ENCODE assay signal across 18 cellular contexts in genomic region chr7:5621776-5622175, GRCh38. TPM values are rescaled to one million over a fixed set of nuclear protein-coding genes. Genes with fewer than 3 reads are reported as not detected.
A peak's percentile ranks its signal among the peaks of the same experiment; 100 is the strongest.
DNase-seq lines count a peak whose midpoint lies in the region; ATAC-seq, FAIRE-seq and TF ChIP-seq lines count a peak whose summit lies in the region.
"Had no signal": no experiment of that assay in that cellular context is flagged by ENCODE, and none has a peak within 500 bp of the region (broad histone marks: within the 10 kb centered on the region; RNA-seq: fewer than 3 reads in every experiment).

No MANE protein-coding gene starts in this region.

- H3K9me3 Mint-ChIP-seq in activated naive CD4-positive, alpha-beta T cell treated with anti-CD3 and anti-CD28 coated beads, Interleukin-2, amount 50 U/mL, for 72 hours = no peaks in the 10 kb centered on the region
- H3K9me3 Mint-ChIP-seq: CD14-positive monocyte; CD8-positive, alpha-beta T cell had no signal

- peak overlapping the region; percentile 72 for H2BK120ac ChIP-seq in neuronal stem cell (ENCODE audit: low read depth, low read length)

- in situ Hi-C loops in HepG2 (cut with HindIII; ENCODE audit: extremely low pct_ligation_motif_present, low pct_unique_long_range_greater_than_20kb) = no loop called here

- H3K79me2 ChIP-seq in HepG2 (ENCODE audit: insufficient read depth, low read length) = no peaks in the 10 kb centered on the region

- H4K91ac ChIP-seq in neuronal stem cell (ENCODE audit: low read depth, low read length, poor library complexity) = no peak overlapping the region

- peak overlapping the region; percentile 93 for H3K4ac ChIP-seq in neuronal stem cell (ENCODE audit: low read length)

- H3K4me1 ChIP-seq in HepG2 (ENCODE audit: insufficient read depth, low read length) (no peaks in the 10 kb centered on the region), right lobe of liver (no peaks in the 10 kb centered on the region), SJCRH30 (peaks cover 58% of the 10 kb centered on the region), neuronal stem cell (ENCODE audit: control insufficient read depth in 2 of 2, insufficient read depth in 1 of 2, low read depth in 1 of 2, low read length in 2 of 2) (peaks cover 8 to 15% of the 10 kb centered on the region in 2 donors)
- H3K4me1 ChIP-seq: HAP-1 had no signal

- TF ChIP-seq RAD21 in HepG2 (CRISPR knock-in tag; IDR thresholded peaks at IDR 0.05) = no peak

- H3K27ac Mint-ChIP-seq in activated naive CD4-positive, alpha-beta T cell treated with anti-CD3 and anti-CD28 coated beads, Interleukin-2, amount 50 U/mL, for 72 hours = peak overlapping the region in 1 of 2 donors; percentile 48
- H3K27ac Mint-ChIP-seq: CD14-positive monocyte; CD8-positive, alpha-beta T cell had no signal

- intact Hi-C loops in HepG2 (cut with micrococcal nuclease; ENCODE audit: unreplicated experiment) = no loop called here
- intact Hi-C loops in right lobe of liver (cut with DNase I) = no loop called here

- no peak overlapping the region for H2BK12ac ChIP-seq in neuronal stem cell (ENCODE audit: low read length)

- no peak for TF ChIP-seq POLR2A in HepG2 (IDR thresholded peaks at IDR 0.05; ENCODE audit: insufficient read depth in 1 of 2, low read depth in 2 of 2, low read length in 2 of 2)
- no peak for TF ChIP-seq POLR2A in right lobe of liver (IDR thresholded peaks at IDR 0.05)

- H3K9me3 ChIP-seq in HepG2 (ENCODE audit: low read length) (no peaks in the 10 kb centered on the region), right lobe of liver (no peaks in the 10 kb centered on the region), SJCRH30 (replicated peaks) (no peaks in the 10 kb centered on the region), neuronal stem cell (replicated peaks in 1 of 2; ENCODE audit: control insufficient read depth in 2 of 2, insufficient read depth in 1 of 2, low read depth in 1 of 2, low read length in 2 of 2) (no peaks in the 10 kb centered on the region)
- H3K9me3 ChIP-seq: BLaER1, HAP-1 had no signal

- H4K8ac ChIP-seq in neuronal stem cell (ENCODE audit: low read depth, low read length) = no peak overlapping the region

- H3K27me3 ChIP-seq in HepG2 (ENCODE audit: control insufficient read depth in 1 of 2, insufficient read depth in 2 of 2, low read length in 2 of 2) (no peaks in the 10 kb centered on the region), right lobe of liver (no peaks in the 10 kb centered on the region), SJCRH30 (no peaks in the 10 kb centered on the region), neuronal stem cell (ENCODE audit: control insufficient read depth in 3 of 3, insufficient read depth in 3 of 3, low read depth in 1 of 3, low read length in 3 of 3) (no peaks in the 10 kb centered on the region)
- H3K27me3 ChIP-seq: BLaER1 had no signal

- H3K79me1 ChIP-seq in neuronal stem cell (ENCODE audit: low read depth, low read length) = peaks cover 2% of the 10 kb centered on the region

- H4K20me1 ChIP-seq in HepG2 (ENCODE audit: insufficient read depth, low read length) = no peaks in the 10 kb centered on the region

- peaks cover 14 to 42% of the 10 kb centered on the region in 2 experiments; a peak in 4 of 5 replicates for H3K36me3 ChIP-seq in HepG2 (replicated peaks in 1 of 2; ENCODE audit: control insufficient read depth in 1 of 2, insufficient read depth in 2 of 2, low read length in 2 of 2)
- peaks cover 0 to 12% (median 4%) of the 10 kb centered on the region in 4 donors for H3K36me3 ChIP-seq in right lobe of liver
- H3K36me3 ChIP-seq in SJCRH30 = peaks cover 11% of the 10 kb centered on the region
- peaks cover 31 to 64% of the 10 kb centered on the region in 2 donors for H3K36me3 ChIP-seq in neuronal stem cell (replicated peaks in 1 of 2; ENCODE audit: control insufficient read depth in 2 of 2, insufficient read depth in 2 of 2, low read length in 2 of 2)

- 93% methylated on average over 6 of the region's 8 CpGs for WGBS in HepG2 (ENCODE audit: low lambda C conversion rate)
- 95% methylated on average over 3 of the region's 8 CpGs for WGBS in right lobe of liver (ENCODE audit: insufficient coverage, low coverage, low lambda C conversion rate, missing lambda C conversion rate)
- WGBS in neuronal stem cell (ENCODE audit: extremely low coverage in 2 of 2, insufficient read length in 2 of 2, insufficient replicate concordance in 1 of 2), 2 donors = no CpG with 5 or more reads among the region's 8 CpGs

- no peak for TF ChIP-seq CTCF in HepG2 (CRISPR knock-in tag; IDR thresholded peaks at IDR 0.05)
- TF ChIP-seq CTCF in right lobe of liver (IDR thresholded peaks at IDR 0.05) = no peak

- no peak overlapping the region for H2BK15ac ChIP-seq in neuronal stem cell (ENCODE audit: low read length)

- ATAC-seq in HepG2 (no peak), right lobe of liver (no peak)
- no peak for ATAC-seq in activated naive CD4-positive, alpha-beta T cell treated with anti-CD3 and anti-CD28 coated beads, Interleukin-2, amount 50 U/mL, for 72 hours
- ATAC-seq: CD8-positive, alpha-beta T cell had no signal

- peak overlapping the region; percentile 90 for H2AK5ac ChIP-seq in neuronal stem cell (ENCODE audit: low read depth, low read length)

- no peaks in the 10 kb centered on the region for H3K36me3 Mint-ChIP-seq in activated naive CD4-positive, alpha-beta T cell treated with anti-CD3 and anti-CD28 coated beads, Interleukin-2, amount 50 U/mL, for 72 hours

- POLR2A ChIA-PET in HepG2 (lab: Yijun Ruan, JAX) = no interaction called here

- H3K4me2 ChIP-seq in HepG2 (ENCODE audit: low read depth, low read length) (no peak overlapping the region), neuronal stem cell (ENCODE audit: insufficient read depth, low read length, poor library complexity, severe bottlenecking) (no peak overlapping the region)
- H3K4me2 ChIP-seq: BLaER1 had no signal

- peak overlapping the region; percentile 38 for H3K14ac ChIP-seq in neuronal stem cell (ENCODE audit: low read length)

- H3K4me3 ChIP-seq in HepG2 (replicated peaks in 1 of 3; ENCODE audit: insufficient read depth in 1 of 3, low read depth in 2 of 3, low read length in 3 of 3) (no peak overlapping the region), right lobe of liver (no peak overlapping the region), SJCRH30 (no peak overlapping the region), neuronal stem cell (ENCODE audit: low read length in 2 of 2) (no peak overlapping the region)
- H3K4me3 ChIP-seq: BLaER1, HAP-1 had no signal

- no peak overlapping the region for H3K27ac ChIP-seq in HepG2 (ENCODE audit: extremely low read length, insufficient read depth, low read length)
- no peak overlapping the region for H3K27ac ChIP-seq in right lobe of liver
- peak overlapping the region; percentile 98 for H3K27ac ChIP-seq in SJCRH30
- H3K27ac ChIP-seq in neuronal stem cell (replicated peaks; ENCODE audit: low read length) = no peak overlapping the region
- H3K27ac ChIP-seq: BLaER1 had no signal

- no peak overlapping the region for H2AFZ ChIP-seq in HepG2 (ENCODE audit: low read length)
- no peak overlapping the region for H2AFZ ChIP-seq in neuronal stem cell (ENCODE audit: low read length)

- H3K23ac ChIP-seq in neuronal stem cell (ENCODE audit: low read depth, low read length, poor library complexity) = peak overlapping the region; percentile 73

- peak overlapping the region; percentile 90 for H3K18ac ChIP-seq in neuronal stem cell (ENCODE audit: low read length)

- peak overlapping the region; percentile 66 for H2BK5ac ChIP-seq in neuronal stem cell (ENCODE audit: low read length)

- FAIRE-seq in HepG2 (lab: Jason Lieb, UNC) = no peak
- FAIRE-seq: G401.6, GM12891, GM19239, H1 had no signal

- BruUV-seq in HepG2 (replicated peaks; lab: Mats Ljungman, UMichigan) = no TSS peak

- TF ChIP-seq EP300 in HepG2 (IDR thresholded peaks at IDR 0.05; ENCODE audit: low read depth in 2 of 2, low read length in 2 of 2) (no peak), HepG2 (CRISPR knock-in tag; IDR thresholded peaks at IDR 0.05; ENCODE audit: borderline replicate concordance) (no peak)

- no peak for DNase-seq in HepG2 (ENCODE audit: low spot score)
- no peak for DNase-seq in right lobe of liver
- no peak for DNase-seq in SJCRH30
- DNase-seq in neuronal stem cell (ENCODE audit: low spot score) = no peak
- DNase-seq in stimulated activated CD4-positive, alpha-beta T cell treated with anti-CD3 and anti-CD28 coated beads, Interleukin-1b, Interleukin-23, amount 100 ng/mL, for 48 hours = no peak
- no peak for DNase-seq in SIG-M5 treated with dmso at 0.1 percent for 504 hours (lab: John Stamatoyannopoulos, UW; ENCODE audit: unreplicated experiment)
- no peak for DNase-seq in activated naive CD4-positive, alpha-beta T cell treated with anti-CD3 and anti-CD28 coated beads, Interleukin-2, amount 50 U/mL, for 72 hours (ENCODE audit: low spot score in 2 of 2)
- DNase-seq: 8988T; Calu3; CD8-positive, alpha-beta T cell; DMS 273 treated with DMSO at 0.1 percent for 48 hours had no signal

- CTCF ChIA-PET in HepG2 (lab: Yijun Ruan, JAX; ENCODE audit: low intra/inter-chr PET ratio, low total read pairs) = no interaction called here

- H3K9ac ChIP-seq in HepG2 (ENCODE audit: insufficient read depth, low read depth, low read length) = no peak overlapping the region
- no peak overlapping the region for H3K9ac ChIP-seq in neuronal stem cell (ENCODE audit: low read depth, low read length, poor library complexity)
- H3K9ac ChIP-seq: BLaER1 had no signal

RNA-seq across cellular contexts. Expression of gene FSCN1, which starts 29.2 kb away (rescaled TPM):
- 35.5 and 44.0 TPM in 2 replicates for total RNA-seq in HepG2 (2016; rRNA removed; fragmentation: Illumina TruSeq; extraction: Trizol)
- 6.4 and 7.4 TPM in 2 replicates for total RNA-seq in HepG2 (2016; cell fraction: cytosol; rRNA removed; fragmentation: Illumina TruSeq; extraction: Trizol; ENCODE audit: low read depth)
- total RNA-seq in HepG2 (2016; cell fraction: insoluble cytoplasmic fraction; rRNA removed; fragmentation: Illumina TruSeq; extraction: Trizol) = 32.0 and 43.8 TPM in 2 replicates
- total RNA-seq in HepG2 (2016; cell fraction: membrane; rRNA removed; fragmentation: Illumina TruSeq; extraction: Trizol) = 20.9 and 22.0 TPM in 2 replicates
- 21.3 and 24.5 TPM in 2 replicates for total RNA-seq in HepG2 (2016; cell fraction: nucleus; rRNA removed; fragmentation: Illumina TruSeq; extraction: Trizol)
- 21.2 and 29.0 TPM in 2 replicates for polyA plus RNA-seq in HepG2 (2011; rRNA removed)
- 21.0 and 36.3 TPM in 2 replicates for polyA plus RNA-seq in HepG2 (2011; cell fraction: cytosol; rRNA removed)
- 41.0 and 50.2 TPM in 2 replicates for polyA plus RNA-seq in HepG2 (2011; cell fraction: nucleus; rRNA removed)
- 7.3 and 18.5 TPM in 2 replicates for polyA plus RNA-seq in HepG2 (2012)
- 10.2 and 10.8 TPM in 2 replicates for polyA plus RNA-seq in HepG2 (2016; cell fraction: cytosol; fragmentation: Illumina TruSeq; extraction: Trizol; ENCODE audit: low read depth)
- 58.7 and 73.9 TPM in 2 replicates for polyA plus RNA-seq in HepG2 (2016; cell fraction: insoluble cytoplasmic fraction; fragmentation: Illumina TruSeq; extraction: Trizol; ENCODE audit: low read depth)
- 22.3 and 24.1 TPM in 2 replicates for polyA plus RNA-seq in HepG2 (2016; cell fraction: membrane; fragmentation: Illumina TruSeq; extraction: Trizol; ENCODE audit: low read depth)
- 53.5 and 58.8 TPM in 2 replicates for polyA plus RNA-seq in HepG2 (2016; cell fraction: nucleus; fragmentation: Illumina TruSeq; extraction: Trizol; ENCODE audit: insufficient read depth, low read depth)
- 66.5 and 90.1 TPM in 2 replicates for polyA minus RNA-seq in HepG2 (2011; rRNA and poly(A)+ RNA removed; ENCODE audit: low replicate concordance)
- polyA minus RNA-seq in HepG2 (2011; cell fraction: cytosol; rRNA and poly(A)+ RNA removed) = 43.7 and 53.5 TPM in 2 replicates
- polyA minus RNA-seq in HepG2 (2011; cell fraction: nucleus; rRNA and poly(A)+ RNA removed) = 12.7 and 16.4 TPM in 2 replicates
- 10 to 100 TPM in 5 of 6 experiments, 1 to 10 TPM in 1; 9.1 to 26.2 (median 11.9) TPM for total RNA-seq in right lobe of liver
- 436 and 446 TPM in 2 replicates for total RNA-seq in SJCRH30 (2014; rRNA removed; shearing (Covaris generic))
- 203 TPM for polyA plus RNA-seq in neuronal stem cell (2013, experiment 1 of 2)
- 202 TPM for polyA plus RNA-seq in neuronal stem cell (2013, experiment 2 of 2)
- total RNA-seq in activated naive CD4-positive, alpha-beta T cell treated with anti-CD3 and anti-CD28 coated beads, Interleukin-2, amount 50 U/mL, for 72 hours = 10 to 100 TPM in 1 of 2 donors, 1 to 10 TPM in 1; 3.6 to 91.9 TPM
